In the genomic region with DNA sequence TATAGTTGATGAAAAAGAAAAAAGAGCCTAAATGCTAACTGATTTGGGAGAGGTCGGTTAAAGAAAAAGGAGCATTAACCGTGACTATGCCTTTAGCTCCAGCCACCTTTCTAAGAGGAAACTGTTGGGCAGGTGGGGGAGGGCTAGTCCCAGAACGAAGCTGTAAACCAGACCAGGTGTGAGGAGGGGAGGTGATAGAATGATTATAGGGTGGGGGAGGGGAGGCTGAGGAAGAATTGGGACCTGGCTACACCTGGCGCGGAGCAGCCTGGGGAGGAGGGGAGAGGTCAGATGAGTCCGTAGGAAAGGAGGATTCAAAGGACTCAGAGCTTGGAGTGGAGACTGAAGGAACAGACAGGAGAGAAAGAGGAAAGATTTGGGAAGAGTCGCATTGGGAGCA, we compare ENCODE assay signal across 21 cellular contexts.
DNase-seq lines count a peak whose midpoint lies in the region; ATAC-seq, FAIRE-seq and TF ChIP-seq lines count a peak whose summit lies in the region.
"Had no signal": no experiment of that assay in that cellular context is flagged by ENCODE, and none has a peak within 500 bp of the region (broad histone marks: within the 10 kb centered on the region; RNA-seq: fewer than 3 reads in every experiment).

No MANE protein-coding gene starts in this region.

- TF ChIP-seq EP300 in HepG2 (IDR thresholded peaks at IDR 0.05; ENCODE audit: low read depth in 2 of 2, low read length in 2 of 2) (no peak), HepG2 (CRISPR knock-in tag; IDR thresholded peaks at IDR 0.05; ENCODE audit: borderline replicate concordance) (no peak), transverse colon (IDR thresholded peaks at IDR 0.05; ENCODE audit: low read depth) (no peak)

- peak overlapping the region; percentile 76 for H3K4me2 ChIP-seq in HepG2 (ENCODE audit: low read depth, low read length)
- H3K4me2 ChIP-seq: BLaER1 treated with 17β-estradiol and CSF1 and Interleukin-3, amounts not matched to agents 10 nM and 100 nM had no signal

- no peak overlapping the region for H3K27ac ChIP-seq in HepG2 (ENCODE audit: extremely low read length, insufficient read depth, low read length)
- no peak overlapping the region for H3K27ac ChIP-seq in right lobe of liver
- H3K27ac ChIP-seq in Peyer's patch: peak overlapping the region in 1 of 4 donors; percentile 2
- H3K27ac ChIP-seq in transverse colon: peak overlapping the region; percentile 71 to 83 (median 74)
- H3K27ac ChIP-seq in left ventricle myocardium inferior (replicated peaks): no peak overlapping the region
- H3K27ac ChIP-seq: BLaER1 treated with 17β-estradiol and CSF1 and Interleukin-3, amounts not matched to agents 10 nM and 100 nM; HL-60; RWPE1 had no signal

- no peaks in the 10 kb centered on the region for H4K20me1 ChIP-seq in HepG2 (ENCODE audit: insufficient read depth, low read length)
- H4K20me1 ChIP-seq: BLaER1 treated with 17β-estradiol and CSF1 and Interleukin-3, amounts not matched to agents 10 nM and 100 nM had no signal

- peak overlapping the region; percentile 34 to 62 (median 42); a peak in 2 of 6 replicates for H3K4me3 ChIP-seq in HepG2 (replicated peaks in 1 of 3; ENCODE audit: insufficient read depth in 1 of 3, low read depth in 2 of 3, low read length in 3 of 3)
- no peak overlapping the region for H3K4me3 ChIP-seq in right lobe of liver
- peak overlapping the region in 3 of 4 donors; percentile 15 to 47 (median 36) for H3K4me3 ChIP-seq in Peyer's patch
- peak overlapping the region; percentile 8 for H3K4me3 ChIP-seq in iPS-15b (ENCODE audit: low read depth, low read length)
- H3K4me3 ChIP-seq in transverse colon: peak overlapping the region in 3 of 4 donors; percentile 24 to 45 (median 27)
- no peak overlapping the region for H3K4me3 ChIP-seq in left ventricle myocardium inferior
- H3K4me3 ChIP-seq: BLaER1 treated with 17β-estradiol and CSF1 and Interleukin-3, amounts not matched to agents 10 nM and 100 nM had no signal

- TF ChIP-seq POLR2A in HepG2 (IDR thresholded peaks at IDR 0.05; ENCODE audit: insufficient read depth in 1 of 2, low read depth in 2 of 2, low read length in 2 of 2): no peak
- no peak for TF ChIP-seq POLR2A in right lobe of liver (IDR thresholded peaks at IDR 0.05)
- TF ChIP-seq POLR2A in Peyer's patch (IDR thresholded peaks at IDR 0.05): no peak
- no peak for TF ChIP-seq POLR2A in transverse colon (IDR thresholded peaks at IDR 0.05)

- WGBS in HepG2 (ENCODE audit: low lambda C conversion rate): 39% methylated on average over 7 of the region's 7 CpGs
- WGBS in right lobe of liver (ENCODE audit: insufficient coverage, low coverage, low lambda C conversion rate, missing lambda C conversion rate): 76% methylated on average over 7 of the region's 7 CpGs
- 46% methylated on average over 7 of the region's 7 CpGs; no CpG with 5 or more reads in 1 of the 2 donors for WGBS in transverse colon (ENCODE audit: low coverage in 1 of 2), 2 donors

- no TSS peak for BruUV-seq in HepG2 (replicated peaks; lab: Mats Ljungman, UMichigan)

- H3K27me3 ChIP-seq in HepG2 (ENCODE audit: control insufficient read depth in 1 of 2, insufficient read depth in 2 of 2, low read length in 2 of 2) (peaks cover 0 to 3% of the 10 kb centered on the region in 2 experiments; a peak in 2 of 5 replicates), right lobe of liver (no peaks in the 10 kb centered on the region), Peyer's patch (no peaks in the 10 kb centered on the region), iPS-15b (ENCODE audit: control insufficient read depth, insufficient read depth, low read length) (no peaks in the 10 kb centered on the region), transverse colon (no peaks in the 10 kb centered on the region), left ventricle myocardium inferior (ENCODE audit: low read depth) (peaks cover 7% of the 10 kb centered on the region)
- H3K27me3 ChIP-seq: BLaER1 treated with 17β-estradiol and CSF1 and Interleukin-3, amounts not matched to agents 10 nM and 100 nM had no signal

- peaks cover 29% of the 10 kb centered on the region for H3K4me1 ChIP-seq in HepG2 (ENCODE audit: insufficient read depth, low read length)
- no peaks in the 10 kb centered on the region for H3K4me1 ChIP-seq in right lobe of liver
- H3K4me1 ChIP-seq in Peyer's patch: no peaks in the 10 kb centered on the region
- peaks cover 12% of the 10 kb centered on the region for H3K4me1 ChIP-seq in iPS-15b (ENCODE audit: control insufficient read depth, insufficient read depth, low read length)
- peaks cover 0 to 21% (median 8%) of the 10 kb centered on the region in 4 donors for H3K4me1 ChIP-seq in transverse colon
- H3K4me1 ChIP-seq in left ventricle myocardium inferior: no peaks in the 10 kb centered on the region

- no peak overlapping the region for H3K9ac ChIP-seq in HepG2 (ENCODE audit: insufficient read depth, low read depth, low read length)
- H3K9ac ChIP-seq in iPS-15b (ENCODE audit: low read depth, low read length): peak overlapping the region; percentile 47
- H3K9ac ChIP-seq: BLaER1 treated with 17β-estradiol and CSF1 and Interleukin-3, amounts not matched to agents 10 nM and 100 nM had no signal

- intact Hi-C loops in HepG2 (cut with micrococcal nuclease; ENCODE audit: unreplicated experiment): no loop called here
- intact Hi-C loops in right lobe of liver (cut with DNase I): loop anchor here in 1 of 2 donors (10.0 kb wide), 1 partner anchor 111 kb away; no protein-coding TSS in a partner anchor
- intact Hi-C loops in transverse colon (cut with DNase I; ENCODE audit: low total_unique reads): no loop called here
- intact Hi-C loops in left ventricle myocardium inferior (cut with micrococcal nuclease): no loop called here

- DNase-seq in HepG2 (ENCODE audit: low spot score): no peak
- DNase-seq in right lobe of liver: no peak
- peak in 1 of 3 donors; percentile 49 for DNase-seq in Peyer's patch
- peak; percentile 51 for DNase-seq in transverse colon
- no peak for DNase-seq in left ventricle myocardium inferior
- no peak for DNase-seq in NCI-H2227 treated with DMSO at 0.1 percent for 48 hours (lab: John Stamatoyannopoulos, UW)
- DNase-seq: CD8-positive, alpha-beta memory T cell; HCEC 1CT; NCI-H1417 treated with DMSO at 0.1 percent for 48 hours; NCI-H2029; NCI-H2171 treated with DMSO at 0.1 percent for 48 hours; NCI-H524; NK-92 treated with Interleukin-12 subunit alpha and Interleukin-12 subunit beta, amount 100 ng/mL, for 24 hours; OCI-M1 had no signal

- no peak for FAIRE-seq in HepG2 (lab: Jason Lieb, UNC)
- FAIRE-seq: A204.1, HTR-8/SVneo had no signal

- peak overlapping the region; percentile 42 for H2AFZ ChIP-seq in HepG2 (ENCODE audit: low read length)

- peaks cover 4% of the 10 kb centered on the region; the same call in 1 of the 2 replicates for H3K9me3 ChIP-seq in HepG2 (ENCODE audit: low read length)
- no peaks in the 10 kb centered on the region for H3K9me3 ChIP-seq in right lobe of liver
- peaks cover 0 to 7% (median 0%) of the 10 kb centered on the region in 4 donors for H3K9me3 ChIP-seq in Peyer's patch
- H3K9me3 ChIP-seq in iPS-15b (ENCODE audit: control insufficient read depth, insufficient read depth, low read length): no peaks in the 10 kb centered on the region
- peaks cover 0 to 7% of the 10 kb centered on the region in 2 donors for H3K9me3 ChIP-seq in transverse colon
- peaks cover 8% of the 10 kb centered on the region for H3K9me3 ChIP-seq in left ventricle myocardium inferior (replicated peaks)

- POLR2A ChIA-PET in HepG2 (lab: Yijun Ruan, JAX): interaction anchor here (1.2 kb wide), 1 partner anchor 104 kb away, joined by 3 read pairs; no protein-coding TSS in a partner anchor

- ATAC-seq in HepG2 (no peak), right lobe of liver (no peak), HG02981 (IDR thresholded peaks at IDR 0.05; ENCODE audit: unreplicated experiment) (no peak)

- no peaks in the 10 kb centered on the region for H3K79me2 ChIP-seq in HepG2 (ENCODE audit: insufficient read depth, low read length)

- TF ChIP-seq CTCF in HepG2 (CRISPR knock-in tag; IDR thresholded peaks at IDR 0.05) (no peak), right lobe of liver (IDR thresholded peaks at IDR 0.05) (no peak), Peyer's patch (IDR thresholded peaks at IDR 0.05) (no peak), transverse colon (IDR thresholded peaks at IDR 0.05) (no peak), left ventricle myocardium inferior (IDR thresholded peaks at IDR 0.05; ENCODE audit: borderline replicate concordance) (no peak)

- CTCF ChIA-PET in HepG2 (lab: Yijun Ruan, JAX; ENCODE audit: low intra/inter-chr PET ratio, low total read pairs): no interaction called here

- in situ Hi-C loops in HepG2 (cut with HindIII; ENCODE audit: extremely low pct_ligation_motif_present, low pct_unique_long_range_greater_than_20kb): loop anchor here (25.0 kb wide), 1 partner anchor 363 kb away; a partner anchor contains a TSS
- in situ Hi-C loops in transverse colon (cut with MboI; ENCODE audit: low pct_ligation_motif_present in 1 of 4, low pct_unique_long_range_greater_than_20kb in 1 of 4, low sequenced_read_pairs in 3 of 4): loop anchor here in 3 of 4 donors (10.0 to 25.0 kb wide), 3 partner anchors 113 to 638 kb away; a partner anchor contains a TSS

- TF ChIP-seq RAD21 in HepG2 (CRISPR knock-in tag; IDR thresholded peaks at IDR 0.05): no peak

- H3K36me3 ChIP-seq in HepG2 (replicated peaks in 1 of 2; ENCODE audit: control insufficient read depth in 1 of 2, insufficient read depth in 2 of 2, low read length in 2 of 2): no peaks in the 10 kb centered on the region
- H3K36me3 ChIP-seq in right lobe of liver: no peaks in the 10 kb centered on the region
- no peaks in the 10 kb centered on the region for H3K36me3 ChIP-seq in Peyer's patch
- H3K36me3 ChIP-seq in iPS-15b (ENCODE audit: control insufficient read depth, insufficient read depth, low read length): peaks cover 4% of the 10 kb centered on the region
- no peaks in the 10 kb centered on the region for H3K36me3 ChIP-seq in transverse colon
- no peaks in the 10 kb centered on the region for H3K36me3 ChIP-seq in left ventricle myocardium inferior
- H3K36me3 ChIP-seq: BLaER1 treated with 17β-estradiol and CSF1 and Interleukin-3, amounts not matched to agents 10 nM and 100 nM had no signal

TF ChIP-seq in HepG2, 621 proteins besides CTCF, POLR2A, EP300 and RAD21 (continues in another document):
- TF ChIP-seq ZNF160 (CRISPR knock-in tag; IDR thresholded peaks at IDR 0.05) (no peak), ZNF616 (CRISPR knock-in tag; IDR thresholded peaks at IDR 0.05; ENCODE audit: low read depth) (no peak), ZSCAN9 (CRISPR knock-in tag; IDR thresholded peaks at IDR 0.05; ENCODE audit: borderline replicate concordance) (no peak), FOXM1 (CRISPR knock-in tag; IDR thresholded peaks at IDR 0.05) (no peak), JDP2 (CRISPR knock-in tag; IDR thresholded peaks at IDR 0.05; ENCODE audit: borderline replicate concordance) (no peak), ZNF33A (CRISPR knock-in tag; IDR thresholded peaks at IDR 0.05; ENCODE audit: borderline replicate concordance) (no peak), ZNF768 (CRISPR knock-in tag; IDR thresholded peaks at IDR 0.05) (no peak), ZNF761 (CRISPR knock-in tag; conservative IDR thresholded peaks at IDR 0.05) (no peak)

Comparison
In these comparisons a context has a peak if more than half of its experiments do, and no peak if none do; other contexts are left out.
1. H3K4me3 ChIP-seq: peak in HepG2 (3 of 3), Peyer's patch (3 of 4), iPS-15b (single experiment) and transverse colon (3 of 4); none in right lobe of liver (0 of 3) and left ventricle myocardium inferior (single experiment).
2. H3K27ac ChIP-seq: peak in transverse colon (4 of 4); none in HepG2 (single experiment), right lobe of liver (0 of 3) and left ventricle myocardium inferior (single experiment).